Comparison of ENCODE assay signal across 8 cellular contexts in genomic region chr3:48685293-48685602, GRCh38. TPM values are rescaled to one million over a fixed set of nuclear protein-coding genes. Genes with fewer than 3 reads are reported as not detected.
DNase-seq lines count a peak whose midpoint lies in the region; ATAC-seq and TF ChIP-seq lines count a peak whose summit lies in the region.

No MANE protein-coding gene starts in this region.

- H3K27me3 ChIP-seq in PC-3 (ENCODE audit: low read length) (no peaks in the 10 kb centered on the region), parathyroid adenoma (ENCODE audit: control insufficient read depth, insufficient read depth, low read length) (no peaks in the 10 kb centered on the region)

- peak overlapping the region; percentile 51 for H3K27ac ChIP-seq in PC-3 (ENCODE audit: low read length)
- peak overlapping the region; percentile 95 for H3K27ac ChIP-seq in parathyroid adenoma

- H4K20me1 ChIP-seq in PC-3 (ENCODE audit: low read length): 0 out of 2 replicates have a peak, but pooled peaks cover 7% of the 10 kb centered on the region

- no peaks in the 10 kb centered on the region for H3K9me2 ChIP-seq in PC-3 (replicated peaks; ENCODE audit: low read length)

- CTCF ChIA-PET in Calu3 (lab: Charles Lee): interaction anchor here (0.6 to 1.7 kb wide), 3 partner anchors 21 to 91 kb away, joined by 3 to 8 read pairs (median 6); no protein-coding TSS in a partner anchor
- CTCF ChIA-PET in PC-3 (lab: Charles Lee): interaction anchor here (0.6 to 1.3 kb wide), 5 partner anchors 21 to 162 kb away, joined by 3 to 10 read pairs (median 5); no protein-coding TSS in a partner anchor

- H3K9ac ChIP-seq in PC-3 (ENCODE audit: low read length) (peak overlapping the region; percentile 92), parathyroid adenoma (peak overlapping the region; percentile 96)

- DNase-seq in Calu3: no peak
- no peak for DNase-seq in PC-3
- no peak for DNase-seq in epithelial cell of proximal tubule (ENCODE audit: low read depth)
- no peak for DNase-seq in H4 (ENCODE audit: low spot score)
- DNase-seq in activated CD4-positive, CD25-positive, alpha-beta regulatory T cell (lab: John Stamatoyannopoulos, UW): no peak
- DNase-seq in activated CD4-positive, alpha-beta T cell treated with anti-CD3 and anti-CD28 coated beads, Interleukin-2, amount 50 U/mL, for 48 hours: no peak
- DNase-seq in NCI-H774 (lab: John Stamatoyannopoulos, UW): no peak

- no peaks in the 10 kb centered on the region for H3K9me3 Mint-ChIP-seq in Calu3 (ENCODE audit: low read depth, unreplicated experiment)

- H3K4me2 ChIP-seq in PC-3 (ENCODE audit: low read length) (peak overlapping the region; percentile 96), parathyroid adenoma (ENCODE audit: low read length) (peak overlapping the region; percentile 92)

- intact Hi-C loops in Calu3 (cut with micrococcal nuclease; ENCODE audit: unreplicated experiment): no loop called here
- intact Hi-C loops in PC-3 (cut with micrococcal nuclease): loop anchor here (1.0 to 2.0 kb wide), 3 partner anchors 50 to 220 kb away; partner anchors contain the start of gene SLC26A6

- peak overlapping the region; percentile 81 for H2AFZ ChIP-seq in PC-3 (ENCODE audit: low read length)
- H2AFZ ChIP-seq in parathyroid adenoma: peak overlapping the region; percentile 84

- peaks cover 55% of the 10 kb centered on the region for H3K36me3 Mint-ChIP-seq in Calu3 (ENCODE audit: insufficient read depth, unreplicated experiment)

- no peaks in the 10 kb centered on the region for H3K9me3 ChIP-seq in PC-3 (ENCODE audit: low read length)
- no peaks in the 10 kb centered on the region for H3K9me3 ChIP-seq in parathyroid adenoma (ENCODE audit: control insufficient read depth, low read length)

- no peak for ATAC-seq in PC-3

- POLR2A ChIA-PET in PC-3 (lab: Charles Lee; ENCODE audit: unreplicated experiment): no interaction called here

- no TSS peak for BruUV-seq in Calu3 (replicated peaks; lab: Mats Ljungman, UMichigan)
- no TSS peak for BruUV-seq in PC-3 (replicated peaks; lab: Mats Ljungman, UMichigan)

- H3K27me3 Mint-ChIP-seq in Calu3 (ENCODE audit: unreplicated experiment): no peaks in the 10 kb centered on the region

- H3K4me3 ChIP-seq in PC-3 (ENCODE audit: low read length) (peak overlapping the region; percentile 90), epithelial cell of proximal tubule (ENCODE audit: low read depth, low read length) (peak overlapping the region; percentile 98), parathyroid adenoma (ENCODE audit: low read depth, low read length) (peak overlapping the region; percentile 100)

- peaks cover 46% of the 10 kb centered on the region for H3K36me3 ChIP-seq in PC-3 (ENCODE audit: low read depth, low read length)
- H3K36me3 ChIP-seq in parathyroid adenoma (ENCODE audit: control insufficient read depth, insufficient read depth, low read length): no peaks in the 10 kb centered on the region

- H3K79me2 ChIP-seq in PC-3 (ENCODE audit: low read length): peaks cover 30% of the 10 kb centered on the region
- peaks cover 41% of the 10 kb centered on the region for H3K79me2 ChIP-seq in parathyroid adenoma

- H3K4me1 ChIP-seq in PC-3 (ENCODE audit: insufficient read depth, low read length): peaks cover 20% of the 10 kb centered on the region
- peaks cover 41% of the 10 kb centered on the region for H3K4me1 ChIP-seq in parathyroid adenoma

- peaks cover 4% of the 10 kb centered on the region for H3F3A ChIP-seq in PC-3 (ENCODE audit: low read length, unreplicated experiment)

- TF ChIP-seq CTCF in Calu3 (IDR thresholded peaks at IDR 0.05; ENCODE audit: unreplicated experiment) (no peak), PC-3 (conservative IDR thresholded peaks at IDR 0.05; ENCODE audit: low read depth, low read length) (no peak), epithelial cell of proximal tubule (conservative IDR thresholded peaks at IDR 0.05; ENCODE audit: low read depth, low read length) (peak; percentile 61), parathyroid adenoma (IDR thresholded peaks at IDR 0.05) (no peak)

- peak overlapping the region; percentile 31 for H3K27ac Mint-ChIP-seq in Calu3 (ENCODE audit: unreplicated experiment)

- H3K4me1 Mint-ChIP-seq in Calu3 (ENCODE audit: low read depth, unreplicated experiment): peaks cover 29% of the 10 kb centered on the region

- peak overlapping the region; percentile 82 for H3K4me3 Mint-ChIP-seq in Calu3 (ENCODE audit: low read depth, unreplicated experiment)

RNA-seq across cellular contexts. Expression of gene NCKIPSD, which starts 0.5 kb away (rescaled TPM):
- 23.1 and 26.9 TPM in 2 replicates for total RNA-seq in Calu3 (2022)
- 56.3 and 66.8 TPM in 2 replicates for total RNA-seq in PC-3 (2014; rRNA removed)
- 34.4 and 45.5 TPM in 2 replicates for total RNA-seq in epithelial cell of proximal tubule
- total RNA-seq in H4 (2014; rRNA removed; shearing (Covaris generic)): 8.8 and 21.1 TPM in 2 replicates

RNA-seq across cellular contexts. Expression of gene CELSR3, which starts 22.6 kb away (rescaled TPM):
- total RNA-seq in Calu3 (2022) (24.9 and 28.5 TPM in 2 replicates), PC-3 (2014; rRNA removed) (0.92 and 1.1 TPM in 2 replicates), epithelial cell of proximal tubule (0.87 and 2.5 TPM in 2 replicates)
- 3.0 and 3.1 TPM in 2 replicates for total RNA-seq in H4 (2014; rRNA removed; shearing (Covaris generic))

RNA-seq across cellular contexts. Expression of gene IP6K2, which starts 31.8 kb away (rescaled TPM):
- total RNA-seq in Calu3 (2022) (87.0 and 105 TPM in 2 replicates), PC-3 (2014; rRNA removed) (88.1 and 102 TPM in 2 replicates), epithelial cell of proximal tubule (75.1 and 87.9 TPM in 2 replicates)
- total RNA-seq in H4 (2014; rRNA removed; shearing (Covaris generic)): 41.4 and 53.8 TPM in 2 replicates

RNA-seq across cellular contexts. Expression of gene SLC26A6, which starts 50.0 kb away (rescaled TPM):
- 21.6 and 27.0 TPM in 2 replicates for total RNA-seq in Calu3 (2022)
- 38.1 and 44.9 TPM in 2 replicates for total RNA-seq in PC-3 (2014; rRNA removed)
- 26.3 and 33.4 TPM in 2 replicates for total RNA-seq in epithelial cell of proximal tubule
- 7.8 and 9.6 TPM in 2 replicates for total RNA-seq in H4 (2014; rRNA removed; shearing (Covaris generic))
